In the genomic region with DNA sequence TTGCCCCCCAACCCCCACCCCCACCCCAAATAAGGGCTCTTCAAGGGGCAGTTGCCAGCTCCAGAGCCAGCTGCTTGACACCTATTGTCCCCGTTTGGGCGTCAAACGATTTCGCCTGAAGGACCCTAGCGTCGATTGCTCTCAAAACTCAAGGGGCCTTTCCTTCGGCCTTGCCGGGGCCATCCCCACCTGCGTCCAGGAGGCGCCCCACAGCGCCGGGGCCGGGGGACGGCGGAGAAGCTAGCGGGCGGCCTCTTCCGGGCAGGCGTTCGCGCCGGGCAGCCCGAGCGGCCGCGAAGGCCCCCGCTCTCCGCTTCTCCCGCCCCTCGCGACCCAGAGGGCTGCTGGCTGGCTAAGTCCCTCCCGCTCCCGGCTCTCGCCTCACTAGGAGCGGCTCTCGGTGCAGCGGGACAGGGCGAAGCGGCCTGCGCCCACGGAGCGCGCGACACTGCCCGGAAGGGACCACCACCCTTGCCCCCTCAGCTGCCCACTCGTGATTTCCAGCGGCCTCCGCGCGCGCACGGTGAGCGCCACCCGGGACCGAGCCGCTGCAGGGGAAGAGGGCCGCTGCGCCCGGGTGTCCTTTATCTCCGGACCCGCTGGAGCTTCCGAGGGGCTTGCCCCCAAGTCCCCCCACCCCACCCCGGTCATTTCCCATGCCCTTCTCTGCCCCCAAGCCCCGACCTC, we compare ENCODE assay signal across 8 cellular contexts. TPM values are rescaled to one million over a fixed set of nuclear protein-coding genes. Genes with fewer than 3 reads are reported as not detected.
DNase-seq lines count a peak whose midpoint lies in the region; ATAC-seq and TF ChIP-seq lines count a peak whose summit lies in the region.

A gene with protein sequence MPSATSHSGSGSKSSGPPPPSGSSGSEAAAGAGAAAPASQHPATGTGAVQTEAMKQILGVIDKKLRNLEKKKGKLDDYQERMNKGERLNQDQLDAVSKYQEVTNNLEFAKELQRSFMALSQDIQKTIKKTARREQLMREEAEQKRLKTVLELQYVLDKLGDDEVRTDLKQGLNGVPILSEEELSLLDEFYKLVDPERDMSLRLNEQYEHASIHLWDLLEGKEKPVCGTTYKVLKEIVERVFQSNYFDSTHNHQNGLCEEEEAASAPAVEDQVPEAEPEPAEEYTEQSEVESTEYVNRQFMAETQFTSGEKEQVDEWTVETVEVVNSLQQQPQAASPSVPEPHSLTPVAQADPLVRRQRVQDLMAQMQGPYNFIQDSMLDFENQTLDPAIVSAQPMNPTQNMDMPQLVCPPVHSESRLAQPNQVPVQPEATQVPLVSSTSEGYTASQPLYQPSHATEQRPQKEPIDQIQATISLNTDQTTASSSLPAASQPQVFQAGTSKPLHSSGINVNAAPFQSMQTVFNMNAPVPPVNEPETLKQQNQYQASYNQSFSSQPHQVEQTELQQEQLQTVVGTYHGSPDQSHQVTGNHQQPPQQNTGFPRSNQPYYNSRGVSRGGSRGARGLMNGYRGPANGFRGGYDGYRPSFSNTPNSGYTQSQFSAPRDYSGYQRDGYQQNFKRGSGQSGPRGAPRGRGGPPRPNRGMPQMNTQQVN (plus strand): TSS at position 383 of the 687 bp plus-strand sequence. CDS start 690 bp downstream, outside the sequence.

- no peaks in the 10 kb centered on the region for H3K27me3 ChIP-seq in kidney epithelial cell (ENCODE audit: control insufficient read depth, insufficient read depth, low read length)

- H3K36me3 ChIP-seq in kidney epithelial cell (ENCODE audit: control insufficient read depth, insufficient read depth, low read length), result no peaks in the 10 kb centered on the region

- TF ChIP-seq CTCF in AG09309 (IDR thresholded peaks at IDR 0.05; ENCODE audit: control insufficient read depth, insufficient read depth, low read depth, low read length, missing control alignments) (no peak), kidney epithelial cell (IDR thresholded peaks at IDR 0.05; ENCODE audit: insufficient read depth, low read length, poor library complexity, severe bottlenecking) (no peak)

- no peak for DNase-seq in AG09309 (ENCODE audit: low read depth)
- peak; percentile 77 for DNase-seq in NCI-H510A (lab: John Stamatoyannopoulos, UW)
- peak; percentile 76 for DNase-seq in activated CD4-positive, alpha-beta T cell treated with anti-CD3 and anti-CD28 coated beads for 1 hour
- DNase-seq in cerebellum (ENCODE audit: low spot score), result peak; percentile 95
- DNase-seq in kidney epithelial cell (ENCODE audit: low read depth), result peak; percentile 61
- DNase-seq in stimulated activated CD4-positive, alpha-beta T cell treated with anti-CD3 and anti-CD28 coated beads, Interleukin-15, amount 100 ng/mL, for 24 hours, result peak; percentile 89

- peak within 1 kb of the TSS; percentile 96 for H3K4me3 ChIP-seq in AG09309 (ENCODE audit: control insufficient read depth, low read depth, low read length)
- H3K4me3 ChIP-seq in kidney epithelial cell (ENCODE audit: low read depth, low read length), result peak within 1 kb of the TSS; percentile 87

- TF ChIP-seq POLR2A in GM19099 (IDR thresholded peaks at IDR 0.05; ENCODE audit: extremely low read depth, insufficient read length, low read depth), result peak; percentile 85

- ATAC-seq in HG03432 (IDR thresholded peaks at IDR 0.05; ENCODE audit: unreplicated experiment), result peak; percentile 74

RNA-seq across cellular contexts. Expression of the gene that starts here (rescaled TPM):
- total RNA-seq in cerebellum, result 281 TPM
- total RNA-seq in kidney epithelial cell, result 191 and 213 TPM in 2 replicates
